ENCODE assay signal across 9 cellular contexts in genomic region chr5:177607452-177608192, GRCh38. TPM values are rescaled to one million over a fixed set of nuclear protein-coding genes. Genes with fewer than 3 reads are reported as not detected.
DNase-seq lines count a peak whose midpoint lies in the region; FAIRE-seq and TF ChIP-seq lines count a peak whose summit lies in the region.
"Had no signal": no experiment of that assay in that cellular context is flagged by ENCODE, and none has a peak within 500 bp of the region (broad histone marks: within the 10 kb centered on the region; RNA-seq: fewer than 3 reads in every experiment).

No MANE protein-coding gene starts in this region.

- peak; percentile 94 for TF ChIP-seq CTCF in fibroblast of pulmonary artery (IDR thresholded peaks at IDR 0.05; ENCODE audit: low read length, missing control alignments)
- TF ChIP-seq CTCF in neural progenitor cell (IDR thresholded peaks at IDR 0.05), result peak; percentile 81
- TF ChIP-seq CTCF in tibial nerve (IDR thresholded peaks at IDR 0.05), result peak; percentile 72 to 87 (median 73)

- no peaks in the 10 kb centered on the region for H4K20me1 ChIP-seq in neural progenitor cell (ENCODE audit: low read depth)

- WGBS in tibial nerve, 2 donors, result 7 to 24% methylated on average over 8 to 13 of the region's 15 CpGs

- H3K36me3 Mint-ChIP-seq in neural progenitor cell, result peaks cover 2% of the 10 kb centered on the region

- H3F3A ChIP-seq in neural progenitor cell (ENCODE audit: low read depth), result peaks cover 12% of the 10 kb centered on the region

- TF ChIP-seq EP300 in tibial nerve (IDR thresholded peaks at IDR 0.05), result no peak

- peaks cover 9% of the 10 kb centered on the region for H3K4me1 Mint-ChIP-seq in neural progenitor cell

- no peak for FAIRE-seq in RCC 7860 (lab: Jason Lieb, UNC)
- FAIRE-seq: A204.1 had no signal

- H3K4me1 ChIP-seq in neural progenitor cell (no peaks in the 10 kb centered on the region), tibial nerve (peaks cover 0 to 9% (median 2%) of the 10 kb centered on the region in 4 donors)

- H3K4me3 ChIP-seq in fibroblast of pulmonary artery (replicated peaks; ENCODE audit: low read depth, low read length) (no peak overlapping the region), neural progenitor cell (no peak overlapping the region), tibial nerve (no peak overlapping the region)

- peak overlapping the region; percentile 10 for H3K4me3 Mint-ChIP-seq in neural progenitor cell

- DNase-seq in NCI-H1417 (lab: John Stamatoyannopoulos, UW) (peak; percentile 48 to 69 (median 66)), NCI-H1417 treated with DMSO at 0.1 percent for 48 hours (lab: John Stamatoyannopoulos, UW) (no peak), Kasumi-1 (lab: John Stamatoyannopoulos, UW) (peak; percentile 87 to 89), RCC 7860 (ENCODE audit: low spot score) (peak; percentile 23), activated T-helper 1 cell treated with Interleukin-2 at 50 U/mL for 16 hours (ENCODE audit: low read depth) (peak; percentile 28), fibroblast of pulmonary artery (ENCODE audit: low read depth) (peak; percentile 84), neural progenitor cell (ENCODE audit: low spot score) (peak; percentile 90), tibial nerve (ENCODE audit: low spot score in 2 of 2) (peak in 1 of 2 donors; percentile 54)

- H3K9me3 ChIP-seq in neural progenitor cell (ENCODE audit: low read depth), result no peaks in the 10 kb centered on the region
- no peaks in the 10 kb centered on the region for H3K9me3 ChIP-seq in tibial nerve

- H3K9ac ChIP-seq in neural progenitor cell, result no peak overlapping the region

- H3K36me3 ChIP-seq in neural progenitor cell, result no peaks in the 10 kb centered on the region
- H3K36me3 ChIP-seq in tibial nerve, result peaks cover 0 to 65% (median 0%) of the 10 kb centered on the region in 3 donors

- H3K4me2 ChIP-seq in neural progenitor cell, result peak overlapping the region; percentile 16

- no peak overlapping the region for H2AFZ ChIP-seq in neural progenitor cell (replicated peaks)

- H3K27ac ChIP-seq in neural progenitor cell (no peak overlapping the region), tibial nerve (no peak overlapping the region)

- no peaks in the 10 kb centered on the region for H3K9me3 Mint-ChIP-seq in neural progenitor cell

- H3K27me3 ChIP-seq in neural progenitor cell, result no peaks in the 10 kb centered on the region
- no peaks in the 10 kb centered on the region for H3K27me3 ChIP-seq in tibial nerve

- no peak for TF ChIP-seq POLR2A in tibial nerve (IDR thresholded peaks at IDR 0.05)

- H3K27ac Mint-ChIP-seq in neural progenitor cell, result peak overlapping the region; percentile 37

- H3K79me2 ChIP-seq in neural progenitor cell (ENCODE audit: low read depth), result no peaks in the 10 kb centered on the region

- peaks cover 9% of the 10 kb centered on the region for H3K27me3 Mint-ChIP-seq in neural progenitor cell (ENCODE audit: insufficient read depth, low read depth)

RNA-seq across cellular contexts. Expression of gene B4GALT7, which starts 7.7 kb away (rescaled TPM):
- total RNA-seq in neural progenitor cell (ENCODE audit: low replicate concordance) (11.6 and 23.1 TPM in 2 replicates), tibial nerve (10 to 100 TPM; 13.6 to 41.1 (median 29.8) TPM)

RNA-seq across cellular contexts. Expression of gene TMED9, which starts 15.6 kb away (rescaled TPM):
- total RNA-seq in neural progenitor cell (ENCODE audit: low replicate concordance) (30.9 and 49.0 TPM in 2 replicates), tibial nerve (10 to 100 TPM; 83.3 to 97.1 (median 95.8) TPM)

RNA-seq across cellular contexts. Expression of gene FAM193B, which starts 53.3 kb away (rescaled TPM):
- total RNA-seq in neural progenitor cell (ENCODE audit: low replicate concordance) (42.5 and 78.5 TPM in 2 replicates), tibial nerve (100 to 1,000 TPM in 3 of 4 donors, 10 to 100 TPM in 1; 82.4 to 152 (median 115) TPM)
